In the genomic region with DNA sequence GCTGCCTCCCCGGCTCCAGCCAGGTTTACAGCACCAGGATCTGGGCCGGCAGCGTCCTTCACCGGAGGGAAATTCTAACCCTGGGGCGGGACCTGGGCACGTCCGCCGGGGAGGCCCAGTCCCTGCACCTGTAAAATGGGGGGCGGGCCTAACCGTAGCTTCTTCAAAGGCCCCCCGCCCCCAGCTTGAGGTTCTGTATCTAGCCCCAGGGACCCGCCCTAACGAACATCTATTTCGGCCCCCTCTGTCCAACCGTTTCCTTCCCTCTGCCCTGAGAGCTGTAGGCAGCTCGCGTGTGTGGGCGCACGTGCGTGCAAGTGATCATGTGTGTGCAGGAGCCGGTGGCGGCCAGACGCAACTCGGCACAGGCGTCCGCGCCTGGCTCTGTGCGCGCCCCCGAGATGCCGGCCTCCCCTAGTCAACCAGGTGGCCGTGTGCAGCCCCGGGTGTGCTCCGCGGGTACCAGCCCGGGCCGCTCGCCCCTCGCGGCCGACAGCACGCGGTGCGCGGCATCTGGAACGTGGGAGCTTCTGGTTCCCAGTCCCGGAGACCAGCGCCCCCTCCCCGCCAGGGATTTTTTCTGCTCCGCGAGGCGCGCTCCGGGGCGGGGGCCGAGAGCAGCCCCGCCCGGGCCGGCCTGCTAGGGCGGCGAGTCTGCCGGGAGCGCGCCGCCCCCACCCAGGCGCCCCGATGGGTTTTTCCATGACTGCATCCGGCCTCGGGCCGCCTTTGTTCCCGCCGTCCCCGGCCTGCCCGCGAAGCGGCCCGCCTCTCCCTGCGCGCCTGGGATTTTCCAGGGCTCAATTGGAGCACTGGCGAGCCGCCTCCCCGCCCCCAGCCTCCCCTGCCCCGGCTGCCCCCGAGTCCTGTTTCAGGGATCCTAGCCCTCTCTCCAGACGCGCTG, we compare ENCODE assay signal across 1 cellular context.
TF ChIP-seq lines count a peak whose summit lies in the region.

No MANE protein-coding gene starts in this region.

TF ChIP-seq in HepG2, 621 proteins besides CTCF, POLR2A, EP300 and RAD21 (continued from another document and continues in another):
- TF ChIP-seq GRHL1 (CRISPR knock-in tag; conservative IDR thresholded peaks at IDR 0.05), result no peak
- no peak for TF ChIP-seq MBD4 (IDR thresholded peaks at IDR 0.05; ENCODE audit: borderline replicate concordance, low read length)
- TF ChIP-seq ZNF263 (CRISPR knock-in tag; IDR thresholded peaks at IDR 0.05), result no peak; the same call in 1 of the 2 replicates
- peak; percentile 40 to 89; a peak in 2 of 4 replicates for TF ChIP-seq KLF16 (CRISPR knock-in tag; IDR thresholded peaks at IDR 0.05)
- TF ChIP-seq ONECUT2 (CRISPR knock-in tag; IDR thresholded peaks at IDR 0.05), result no peak; the same call in 1 of the 2 replicates
- TF ChIP-seq STAG1 (CRISPR knock-in tag; IDR thresholded peaks at IDR 0.05), result no peak
- TF ChIP-seq ZNF256 (CRISPR knock-in tag; conservative IDR thresholded peaks at IDR 0.05), result 0 out of 2 replicates have a peak, but pooled peaks have one; percentile 24
- peak; percentile 96 for TF ChIP-seq MAX (IDR thresholded peaks at IDR 0.05)
- peak; percentile 56; the same call in 1 of the 2 replicates for TF ChIP-seq ZSCAN30 (CRISPR knock-in tag; IDR thresholded peaks at IDR 0.05)
- TF ChIP-seq ZNF468 (CRISPR knock-in tag; IDR thresholded peaks at IDR 0.05), result no peak; the same call in 1 of the 2 replicates
- peak; percentile 94 for TF ChIP-seq ZNF383 (CRISPR knock-in tag; IDR thresholded peaks at IDR 0.05; ENCODE audit: borderline replicate concordance)
- no peak for TF ChIP-seq HOXA5 (CRISPR knock-in tag; IDR thresholded peaks at IDR 0.05)
- TF ChIP-seq ZNF704 (CRISPR knock-in tag; IDR thresholded peaks at IDR 0.05; ENCODE audit: borderline replicate concordance), result peak; percentile 96; the same call in 1 of the 2 replicates
- TF ChIP-seq RBM22 (optimal IDR thresholded peaks at IDR 0.05; ENCODE audit: low read length), result no peak
- TF ChIP-seq, protein P1, sequence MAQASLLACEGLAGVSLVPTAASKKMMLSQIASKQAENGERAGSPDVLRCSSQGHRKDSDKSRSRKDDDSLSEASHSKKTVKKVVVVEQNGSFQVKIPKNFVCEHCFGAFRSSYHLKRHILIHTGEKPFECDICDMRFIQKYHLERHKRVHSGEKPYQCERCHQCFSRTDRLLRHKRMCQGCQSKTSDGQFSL (CRISPR knock-in tag; IDR thresholded peaks at IDR 0.05), result peak; percentile 62; the same call in 1 of the 2 replicates
- TF ChIP-seq ZSCAN25 (CRISPR knock-in tag; IDR thresholded peaks at IDR 0.05), result no peak
- TF ChIP-seq HNF4G (IDR thresholded peaks at IDR 0.05; ENCODE audit: borderline replicate concordance, low read depth, low read length), result no peak; the same call in 1 of the 2 replicates
- TF ChIP-seq HNF4G (CRISPR knock-in tag; IDR thresholded peaks at IDR 0.05; ENCODE audit: borderline replicate concordance, low read depth), result no peak
- no peak for TF ChIP-seq STAT6 (CRISPR knock-in tag; IDR thresholded peaks at IDR 0.05; ENCODE audit: borderline replicate concordance)
- TF ChIP-seq ZFP37 (CRISPR knock-in tag; IDR thresholded peaks at IDR 0.05; ENCODE audit: borderline replicate concordance), result peak; percentile 76; the same call in 1 of the 2 replicates
- no peak for TF ChIP-seq POLR2AphosphoS5 (IDR thresholded peaks at IDR 0.05; ENCODE audit: low read depth, low read length)
- peak; percentile 74; the same call in 1 of the 2 replicates for TF ChIP-seq RARG (CRISPR knock-in tag; IDR thresholded peaks at IDR 0.05; ENCODE audit: low read depth)
- 0 out of 2 replicates have a peak, but pooled peaks have one; percentile 8 for TF ChIP-seq ZNF12 (CRISPR knock-in tag; IDR thresholded peaks at IDR 0.05)
- TF ChIP-seq, protein P2, sequence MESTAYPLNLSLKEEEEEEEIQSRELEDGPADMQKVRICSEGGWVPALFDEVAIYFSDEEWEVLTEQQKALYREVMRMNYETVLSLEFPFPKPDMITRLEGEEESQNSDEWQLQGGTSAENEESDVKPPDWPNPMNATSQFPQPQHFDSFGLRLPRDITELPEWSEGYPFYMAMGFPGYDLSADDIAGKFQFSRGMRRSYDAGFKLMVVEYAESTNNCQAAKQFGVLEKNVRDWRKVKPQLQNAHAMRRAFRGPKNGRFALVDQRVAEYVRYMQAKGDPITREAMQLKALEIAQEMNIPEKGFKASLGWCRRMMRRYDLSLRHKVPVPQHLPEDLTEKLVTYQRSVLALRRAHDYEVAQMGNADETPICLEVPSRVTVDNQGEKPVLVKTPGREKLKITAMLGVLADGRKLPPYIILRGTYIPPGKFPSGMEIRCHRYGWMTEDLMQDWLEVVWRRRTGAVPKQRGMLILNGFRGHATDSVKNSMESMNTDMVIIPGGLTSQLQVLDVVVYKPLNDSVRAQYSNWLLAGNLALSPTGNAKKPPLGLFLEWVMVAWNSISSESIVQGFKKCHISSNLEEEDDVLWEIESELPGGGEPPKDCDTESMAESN (CRISPR knock-in tag; conservative IDR thresholded peaks at IDR 0.05), result peak; percentile 80; the same call in 1 of the 2 replicates
- no peak for TF ChIP-seq PLRG1 (conservative IDR thresholded peaks at IDR 0.05)
- TF ChIP-seq RFXAP (CRISPR knock-in tag; IDR thresholded peaks at IDR 0.05; ENCODE audit: borderline replicate concordance), result no peak
- TF ChIP-seq ZMAT3 (CRISPR knock-in tag; conservative IDR thresholded peaks at IDR 0.05), result peak; percentile 83
- peak; percentile 95 for TF ChIP-seq ZNF879 (CRISPR knock-in tag; IDR thresholded peaks at IDR 0.05)
- TF ChIP-seq, protein P3, sequence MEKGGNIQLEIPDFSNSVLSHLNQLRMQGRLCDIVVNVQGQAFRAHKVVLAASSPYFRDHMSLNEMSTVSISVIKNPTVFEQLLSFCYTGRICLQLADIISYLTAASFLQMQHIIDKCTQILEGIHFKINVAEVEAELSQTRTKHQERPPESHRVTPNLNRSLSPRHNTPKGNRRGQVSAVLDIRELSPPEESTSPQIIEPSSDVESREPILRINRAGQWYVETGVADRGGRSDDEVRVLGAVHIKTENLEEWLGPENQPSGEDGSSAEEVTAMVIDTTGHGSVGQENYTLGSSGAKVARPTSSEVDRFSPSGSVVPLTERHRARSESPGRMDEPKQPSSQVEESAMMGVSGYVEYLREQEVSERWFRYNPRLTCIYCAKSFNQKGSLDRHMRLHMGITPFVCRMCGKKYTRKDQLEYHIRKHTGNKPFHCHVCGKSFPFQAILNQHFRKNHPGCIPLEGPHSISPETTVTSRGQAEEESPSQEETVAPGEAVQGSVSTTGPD (CRISPR knock-in tag; IDR thresholded peaks at IDR 0.05), result no peak
- TF ChIP-seq ZBTB8A (CRISPR knock-in tag; IDR thresholded peaks at IDR 0.05; ENCODE audit: borderline replicate concordance, low read depth), result peak; percentile 76; the same call in 1 of the 2 replicates
- TF ChIP-seq SP5 (CRISPR knock-in tag; IDR thresholded peaks at IDR 0.05; ENCODE audit: borderline replicate concordance, low read depth), result peak; percentile 21; the same call in 1 of the 2 replicates
- no peak for TF ChIP-seq SIX1 (CRISPR knock-in tag; IDR thresholded peaks at IDR 0.05; ENCODE audit: borderline replicate concordance)
- TF ChIP-seq NR2F2 (IDR thresholded peaks at IDR 0.05; ENCODE audit: borderline replicate concordance, low read depth), result no peak
- no peak for TF ChIP-seq ZNF207 (IDR thresholded peaks at IDR 0.05; ENCODE audit: borderline replicate concordance)
- TF ChIP-seq MYC (CRISPR knock-in tag; IDR thresholded peaks at IDR 0.05; ENCODE audit: borderline replicate concordance), result peak; percentile 93
- TF ChIP-seq GZF1 (CRISPR knock-in tag; IDR thresholded peaks at IDR 0.05), result peak; percentile 51; the same call in 1 of the 2 replicates
- TF ChIP-seq NR2F6 (IDR thresholded peaks at IDR 0.05), result no peak
- TF ChIP-seq NR2F6 (CRISPR knock-in tag; IDR thresholded peaks at IDR 0.05), result peak; percentile 14; the same call in 1 of the 2 replicates
- peak; percentile 61 for TF ChIP-seq SPEN (CRISPR knock-in tag; IDR thresholded peaks at IDR 0.05; ENCODE audit: low read depth)
- TF ChIP-seq ZNF253 (CRISPR knock-in tag; IDR thresholded peaks at IDR 0.05; ENCODE audit: borderline replicate concordance), result peak; percentile 52; the same call in 1 of the 2 replicates
- no peak for TF ChIP-seq CEBPB (IDR thresholded peaks at IDR 0.05; ENCODE audit: borderline replicate concordance, low read depth, low read length)
- TF ChIP-seq, protein P4, sequence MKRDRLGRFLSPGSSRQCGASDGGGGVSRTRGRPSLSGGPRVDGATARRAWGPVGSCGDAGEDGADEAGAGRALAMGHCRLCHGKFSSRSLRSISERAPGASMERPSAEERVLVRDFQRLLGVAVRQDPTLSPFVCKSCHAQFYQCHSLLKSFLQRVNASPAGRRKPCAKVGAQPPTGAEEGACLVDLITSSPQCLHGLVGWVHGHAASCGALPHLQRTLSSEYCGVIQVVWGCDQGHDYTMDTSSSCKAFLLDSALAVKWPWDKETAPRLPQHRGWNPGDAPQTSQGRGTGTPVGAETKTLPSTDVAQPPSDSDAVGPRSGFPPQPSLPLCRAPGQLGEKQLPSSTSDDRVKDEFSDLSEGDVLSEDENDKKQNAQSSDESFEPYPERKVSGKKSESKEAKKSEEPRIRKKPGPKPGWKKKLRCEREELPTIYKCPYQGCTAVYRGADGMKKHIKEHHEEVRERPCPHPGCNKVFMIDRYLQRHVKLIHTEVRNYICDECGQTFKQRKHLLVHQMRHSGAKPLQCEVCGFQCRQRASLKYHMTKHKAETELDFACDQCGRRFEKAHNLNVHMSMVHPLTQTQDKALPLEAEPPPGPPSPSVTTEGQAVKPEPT (CRISPR knock-in tag; IDR thresholded peaks at IDR 0.05; ENCODE audit: low read depth), result peak; percentile 80
- TF ChIP-seq SOX5 (CRISPR knock-in tag; IDR thresholded peaks at IDR 0.05; ENCODE audit: borderline replicate concordance), result peak; percentile 66
- 0 out of 2 replicates have a peak, but pooled peaks have one; percentile 82 for TF ChIP-seq ZIK1 (CRISPR knock-in tag; IDR thresholded peaks at IDR 0.05; ENCODE audit: borderline replicate concordance, low read depth)
- TF ChIP-seq HOXA9 (CRISPR knock-in tag; IDR thresholded peaks at IDR 0.05; ENCODE audit: borderline replicate concordance), result peak; percentile 62; the same call in 1 of the 2 replicates
- peak; percentile 76 for TF ChIP-seq MTA1 (CRISPR knock-in tag; IDR thresholded peaks at IDR 0.05; ENCODE audit: borderline replicate concordance)
- TF ChIP-seq MAF1 (CRISPR knock-in tag; IDR thresholded peaks at IDR 0.05; ENCODE audit: borderline replicate concordance), result peak; percentile 39; the same call in 1 of the 2 replicates
- no peak; the same call in 1 of the 2 replicates for TF ChIP-seq CBX5 (CRISPR knock-in tag; IDR thresholded peaks at IDR 0.05; ENCODE audit: borderline replicate concordance)
- peak; percentile 67 for TF ChIP-seq ZNF331 (CRISPR knock-in tag; IDR thresholded peaks at IDR 0.05)
